Comparison of ENCODE assay signal across 17 cellular contexts in the genomic region with DNA sequence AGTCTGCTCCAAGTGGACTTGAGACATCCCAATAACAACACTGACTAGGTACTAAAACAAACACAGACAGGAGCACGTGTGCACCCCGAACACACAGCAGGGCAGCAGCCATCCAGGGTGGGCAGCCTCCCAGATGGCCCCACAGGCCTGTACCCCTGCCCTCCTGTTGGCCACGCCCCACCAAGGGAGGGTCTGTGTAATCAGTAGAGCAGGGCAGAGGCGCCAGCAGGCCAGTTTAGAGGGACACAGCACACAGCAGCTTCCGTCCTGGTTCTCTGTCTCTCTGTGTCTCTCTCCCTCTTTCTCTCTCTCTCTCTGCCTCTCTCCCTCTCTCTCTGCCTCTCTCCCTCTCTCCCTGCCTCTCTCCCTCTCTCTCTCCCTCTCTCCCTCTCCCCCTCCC. TPM values are rescaled to one million over a fixed set of nuclear protein-coding genes. Genes with fewer than 3 reads are reported as not detected.
DNase-seq lines count a peak whose midpoint lies in the region; ATAC-seq and TF ChIP-seq lines count a peak whose summit lies in the region.
"Had no signal": no experiment of that assay in that cellular context is flagged by ENCODE, and none has a peak within 500 bp of the region (broad histone marks: within the 10 kb centered on the region; RNA-seq: fewer than 3 reads in every experiment).

No MANE protein-coding gene starts in this region.

- peak; percentile 79 for DNase-seq in SK-N-DZ (ENCODE audit: low spot score)
- peak in 2 of 3 donors; percentile 61 to 63 for DNase-seq in mucosa of descending colon
- DNase-seq in NCI-H226 = no peak
- DNase-seq in breast epithelium (ENCODE audit: low spot score in 2 of 2) = no peak
- DNase-seq in caudate nucleus (lab: John Stamatoyannopoulos, UW) = no peak
- DNase-seq: activated CD4-positive, alpha-beta T cell treated with anti-CD3 and anti-CD28 coated beads, Interleukin-2, amount 50 U/mL, for 4 hours; activated naive CD4-positive, alpha-beta T cell treated with anti-CD3 and anti-CD28 coated beads, Interleukin-2, amount 10 ng/mL, durations not matched to agents 7 days and 5 days; activated T-cell treated with anti-CD3 and anti-CD28 coated beads, Interleukin-2, amount 50 U/mL, for 24 hours; BE2C; DMS153; MM.1S; NCI-H187; stimulated activated CD8-positive, alpha-beta memory T cell treated with anti-CD3 and anti-CD28 coated beads, Interleukin-4, amount 100 ng/mL, for 48 hours; T-helper 1 cell had no signal

- H4K20me1 ChIP-seq in BLaER1 treated with 17β-estradiol and CSF1 and Interleukin-3, amounts not matched to agents 10 nM and 100 nM = no peaks in the 10 kb centered on the region

- H3K27ac ChIP-seq in BLaER1 treated with 17β-estradiol and CSF1 and Interleukin-3, amounts not matched to agents 10 nM and 100 nM = peak overlapping the region in 3 of 11 experiments; percentile 22 to 41 (median 35); a peak in 2 of 22 replicates
- H3K27ac ChIP-seq in KOPT-K1 (ENCODE audit: low read depth, low read length, poor library complexity, severe bottlenecking) (peak overlapping the region; percentile 8), breast epithelium (no peak overlapping the region), caudate nucleus (ENCODE audit: low read depth, low read length) (no peak overlapping the region)
- H3K27ac ChIP-seq: skin epidermis had no signal

- no peak overlapping the region for H3K4me3 ChIP-seq in BLaER1 treated with 17β-estradiol and CSF1 and Interleukin-3, amounts not matched to agents 10 nM and 100 nM
- H3K4me3 ChIP-seq in mucosa of descending colon = no peak overlapping the region
- no peak overlapping the region for H3K4me3 ChIP-seq in breast epithelium
- H3K4me3 ChIP-seq: skin epidermis had no signal

- H3K9ac ChIP-seq in BLaER1 treated with 17β-estradiol and CSF1 and Interleukin-3, amounts not matched to agents 10 nM and 100 nM = peak overlapping the region in 2 of 11 experiments; percentile 27 to 62; a peak in 4 of 22 replicates

- ATAC-seq in mucosa of descending colon = peak; percentile 12

- peaks cover 53 to 80% (median 70%) of the 10 kb centered on the region in 10 experiments for H3K4me1 ChIP-seq in BLaER1 treated with 17β-estradiol and CSF1 and Interleukin-3, amounts not matched to agents 10 nM and 100 nM
- peaks cover 6% of the 10 kb centered on the region for H3K4me1 ChIP-seq in mucosa of descending colon (ENCODE audit: low read depth)
- no peaks in the 10 kb centered on the region for H3K4me1 ChIP-seq in breast epithelium

- no peaks in the 10 kb centered on the region for H3K36me3 ChIP-seq in BLaER1 treated with 17β-estradiol and CSF1 and Interleukin-3, amounts not matched to agents 10 nM and 100 nM
- H3K36me3 ChIP-seq in KOPT-K1 (ENCODE audit: insufficient read depth, low read length) = no peaks in the 10 kb centered on the region
- no peaks in the 10 kb centered on the region for H3K36me3 ChIP-seq in mucosa of descending colon (ENCODE audit: low read depth)
- H3K36me3 ChIP-seq in breast epithelium = no peaks in the 10 kb centered on the region
- H3K36me3 ChIP-seq: BE2C had no signal

- no peaks in the 10 kb centered on the region for H3K9me3 ChIP-seq in BLaER1 treated with 17β-estradiol and CSF1 and Interleukin-3, amounts not matched to agents 10 nM and 100 nM (replicated peaks in 1 of 11)
- H3K9me3 ChIP-seq in KOPT-K1 (ENCODE audit: insufficient read depth, low read length, poor library complexity, severe bottlenecking) (no peaks in the 10 kb centered on the region), mucosa of descending colon (no peaks in the 10 kb centered on the region), breast epithelium (no peaks in the 10 kb centered on the region)
- H3K9me3 ChIP-seq: BE2C had no signal

- peaks cover 0 to 20% (median 0%) of the 10 kb centered on the region in 11 experiments; a peak in 7 of 22 replicates for H3K27me3 ChIP-seq in BLaER1 treated with 17β-estradiol and CSF1 and Interleukin-3, amounts not matched to agents 10 nM and 100 nM
- H3K27me3 ChIP-seq in breast epithelium = no peaks in the 10 kb centered on the region
- H3K27me3 ChIP-seq: BE2C had no signal

- peak overlapping the region; percentile 49 to 100 (median 61); a peak in 21 of 22 replicates for H3K4me2 ChIP-seq in BLaER1 treated with 17β-estradiol and CSF1 and Interleukin-3, amounts not matched to agents 10 nM and 100 nM

- TF ChIP-seq CTCF in mucosa of descending colon (IDR thresholded peaks at IDR 0.05) = no peak
- no peak for TF ChIP-seq CTCF in breast epithelium (IDR thresholded peaks at IDR 0.05)

- TF ChIP-seq POLR2A in breast epithelium (IDR thresholded peaks at IDR 0.05) = no peak

- intact Hi-C loops in mucosa of descending colon (cut with DNase I, micrococcal nuclease) (no loop called here), breast epithelium (cut with DNase I; ENCODE audit: low total_unique reads) (no loop called here)

RNA-seq across cellular contexts. Expression of gene ACTG1, which starts 21.4 kb away (rescaled TPM):
- polyA plus RNA-seq in SK-N-DZ (2014; cell fraction: cytosol; rRNA removed) = 2,351 and 2,595 TPM in 2 replicates
- polyA plus RNA-seq in SK-N-DZ (2014; cell fraction: nucleus; rRNA removed) = 1,254 and 2,322 TPM in 2 replicates
- total RNA-seq in mucosa of descending colon = 1,000 to 10,000 TPM; 1,922 to 4,060 (median 3,184) TPM
- 1,000 to 10,000 TPM; 2,222 to 2,764 (median 2,750) TPM for total RNA-seq in breast epithelium

RNA-seq across cellular contexts. Expression of gene FSCN2, which starts 37.0 kb away (rescaled TPM):
- 0.13 TPM in 1 of 2 replicates, not detected in the other for polyA plus RNA-seq in SK-N-DZ (2014; cell fraction: cytosol; rRNA removed)
- polyA plus RNA-seq in SK-N-DZ (2014; cell fraction: nucleus; rRNA removed) = 0.52 TPM in 1 of 2 replicates, not detected in the other
- 1 to 10 TPM; 1.6 to 4.0 (median 2.5) TPM for total RNA-seq in mucosa of descending colon
- 1 to 10 TPM in 2 of 3 donors, under 1 TPM in 1; 0.48 to 3.2 (median 1.6) TPM for total RNA-seq in breast epithelium

Comparison
In these comparisons a context has a peak if more than half of its experiments do, and no peak if none do; other contexts are left out.
1. DNase-seq: peak in SK-N-DZ (single experiment) and mucosa of descending colon (2 of 3); none in NCI-H226 (single experiment), breast epithelium (0 of 2) and caudate nucleus (0 of 61).